15 cellular contexts compared by ENCODE assay signal in genomic region chr14:91068642-91069041, GRCh38. TPM values are rescaled to one million over a fixed set of nuclear protein-coding genes. Genes with fewer than 3 reads are reported as not detected.
DNase-seq lines count a peak whose midpoint lies in the region; ATAC-seq and TF ChIP-seq lines count a peak whose summit lies in the region.
"Had no signal": no experiment of that assay in that cellular context is flagged by ENCODE, and none has a peak within 500 bp of the region (broad histone marks: within the 10 kb centered on the region; RNA-seq: fewer than 3 reads in every experiment).

No MANE protein-coding gene starts in this region.

- intact Hi-C loops in natural killer cell (cut with micrococcal nuclease): loop anchor here (2.0 to 10.0 kb wide), 4 partner anchors 86 to 1114 kb away; partner anchors contain the start of genes EFCAB11 and TDP1

- peaks cover 42% of the 10 kb centered on the region for H3K36me3 Mint-ChIP-seq in activated CD4-positive, alpha-beta T cell treated with anti-CD3 and anti-CD28 coated beads, Interleukin-2, amount 10 ng/mL, durations not matched to agents 7 days and 5 days (ENCODE audit: low read depth)
- H3K36me3 Mint-ChIP-seq in activated naive CD8-positive, alpha-beta T cell treated with anti-CD3 and anti-CD28 coated beads, Interleukin-2, amount 50 U/mL, for 24 hours (ENCODE audit: low read depth): peaks cover 5% of the 10 kb centered on the region
- no peaks in the 10 kb centered on the region for H3K36me3 Mint-ChIP-seq in natural killer cell

- POLR2A ChIA-PET in activated CD4-positive, alpha-beta T cell treated with anti-CD3 and anti-CD28 coated beads, Interleukin-2, amount 10 ng/mL, durations not matched to agents 7 days and 5 days (lab: Charles Lee): interaction anchor here (0.9 kb wide), 1 partner anchor 46 kb away, joined by 3 read pairs; no protein-coding TSS in a partner anchor

- peaks cover 66% of the 10 kb centered on the region for H3K4me1 Mint-ChIP-seq in activated CD4-positive, alpha-beta T cell treated with anti-CD3 and anti-CD28 coated beads, Interleukin-2, amount 10 ng/mL, durations not matched to agents 7 days and 5 days
- peaks cover 61% of the 10 kb centered on the region for H3K4me1 Mint-ChIP-seq in activated naive CD8-positive, alpha-beta T cell treated with anti-CD3 and anti-CD28 coated beads, Interleukin-2, amount 50 U/mL, for 24 hours
- H3K4me1 Mint-ChIP-seq in natural killer cell: peaks cover 52 to 58% of the 10 kb centered on the region in 2 donors
- H3K4me1 Mint-ChIP-seq: brain had no signal

- H3K27me3 Mint-ChIP-seq in activated CD4-positive, alpha-beta T cell treated with anti-CD3 and anti-CD28 coated beads, Interleukin-2, amount 10 ng/mL, durations not matched to agents 7 days and 5 days: no peaks in the 10 kb centered on the region
- no peaks in the 10 kb centered on the region for H3K27me3 Mint-ChIP-seq in activated naive CD8-positive, alpha-beta T cell treated with anti-CD3 and anti-CD28 coated beads, Interleukin-2, amount 50 U/mL, for 24 hours
- H3K27me3 Mint-ChIP-seq in natural killer cell (ENCODE audit: low read depth in 2 of 2): no peaks in the 10 kb centered on the region
- H3K27me3 Mint-ChIP-seq: brain; dendritic cell treated with granulocyte-macrophage colony-stimulating factor and Interleukin-4, amounts not matched to agents 40 ng/mL and 50 ng/mL, for 4 days had no signal

- no peak for TF ChIP-seq CTCF in natural killer cell (IDR thresholded peaks at IDR 0.05)
- no peak for TF ChIP-seq CTCF in GM10266 (IDR thresholded peaks at IDR 0.05; ENCODE audit: control insufficient read depth, insufficient read depth, low read depth, missing control alignments)

- H3K4me3 Mint-ChIP-seq in activated CD4-positive, alpha-beta T cell treated with anti-CD3 and anti-CD28 coated beads, Interleukin-2, amount 10 ng/mL, durations not matched to agents 7 days and 5 days: peak overlapping the region; percentile 34
- peak overlapping the region; percentile 53 for H3K4me3 Mint-ChIP-seq in activated naive CD8-positive, alpha-beta T cell treated with anti-CD3 and anti-CD28 coated beads, Interleukin-2, amount 50 U/mL, for 24 hours
- H3K4me3 Mint-ChIP-seq in natural killer cell: peak overlapping the region; percentile 69
- H3K4me3 Mint-ChIP-seq: brain; dendritic cell treated with granulocyte-macrophage colony-stimulating factor and Interleukin-4, amounts not matched to agents 40 ng/mL and 50 ng/mL, for 4 days had no signal

- H3K9me3 Mint-ChIP-seq in activated CD4-positive, alpha-beta T cell treated with anti-CD3 and anti-CD28 coated beads, Interleukin-2, amount 10 ng/mL, durations not matched to agents 7 days and 5 days: peaks cover 22% of the 10 kb centered on the region
- H3K9me3 Mint-ChIP-seq in activated naive CD8-positive, alpha-beta T cell treated with anti-CD3 and anti-CD28 coated beads, Interleukin-2, amount 50 U/mL, for 24 hours: peaks cover 10% of the 10 kb centered on the region
- no peaks in the 10 kb centered on the region for H3K9me3 Mint-ChIP-seq in natural killer cell

- peak overlapping the region; percentile 88 for H3K27ac Mint-ChIP-seq in activated CD4-positive, alpha-beta T cell treated with anti-CD3 and anti-CD28 coated beads, Interleukin-2, amount 10 ng/mL, durations not matched to agents 7 days and 5 days
- H3K27ac Mint-ChIP-seq in activated naive CD8-positive, alpha-beta T cell treated with anti-CD3 and anti-CD28 coated beads, Interleukin-2, amount 50 U/mL, for 24 hours: peak overlapping the region; percentile 85
- peak overlapping the region; percentile 89 to 94 for H3K27ac Mint-ChIP-seq in natural killer cell
- H3K27ac Mint-ChIP-seq: brain; dendritic cell treated with granulocyte-macrophage colony-stimulating factor and Interleukin-4, amounts not matched to agents 40 ng/mL and 50 ng/mL, for 4 days had no signal

- no peak for ATAC-seq in activated naive CD8-positive, alpha-beta T cell treated with anti-CD3 and anti-CD28 coated beads, Interleukin-2, amount 50 U/mL, for 24 hours
- ATAC-seq in natural killer cell: no peak
- no peak for ATAC-seq in HG02623 (IDR thresholded peaks at IDR 0.05; ENCODE audit: unreplicated experiment)

- peak; percentile 43 for DNase-seq in activated CD4-positive, alpha-beta T cell treated with anti-CD3 and anti-CD28 coated beads, Interleukin-2, amount 10 ng/mL, durations not matched to agents 7 days and 5 days
- no peak for DNase-seq in activated CD4-positive, alpha-beta T cell treated with anti-CD3 and anti-CD28 coated beads for 4 hours
- DNase-seq in RPMI7951 (ENCODE audit: low read depth) (peak; percentile 3), natural killer cell (no peak), Kasumi-1 (lab: John Stamatoyannopoulos, UW) (no peak), GM10266 (ENCODE audit: extremely low spot score) (no peak)
- DNase-seq in activated naive CD8-positive, alpha-beta T cell treated with anti-CD3 and anti-CD28 coated beads, Interleukin-2, amount 50 U/mL, for 24 hours: no peak
- DNase-seq: activated CD4-positive, alpha-beta T cell treated with anti-CD3 and anti-CD28 coated beads for 48 hours; NCI-H1436 treated with DMSO at 0.1 percent for 48 hours; NCI-H82; PC-9; retina had no signal

- CTCF ChIA-PET in activated CD4-positive, alpha-beta T cell treated with anti-CD3 and anti-CD28 coated beads, Interleukin-2, amount 10 ng/mL, durations not matched to agents 7 days and 5 days (lab: Charles Lee): interaction anchor here (0.6 to 0.7 kb wide), 3 partner anchors 60 to 134 kb away, joined by 3 to 4 read pairs (median 3); no protein-coding TSS in a partner anchor

RNA-seq across cellular contexts. Expression of gene RPS6KA5, which starts 8.2 kb away (rescaled TPM):
- total RNA-seq in activated CD4-positive, alpha-beta T cell treated with anti-CD3 and anti-CD28 coated beads, Interleukin-2, amount 10 ng/mL, durations not matched to agents 7 days and 5 days: 10 to 100 TPM; 42.1 to 44.8 TPM
- 1.7 and 2.3 TPM in 2 replicates for total RNA-seq in RPMI7951 (2014; rRNA removed; shearing (Covaris generic))
- 10 to 100 TPM; 24.1 to 28.5 (median 27.9) TPM for total RNA-seq in natural killer cell

RNA-seq across cellular contexts. Expression of gene DGLUCY, which starts 45.2 kb away (rescaled TPM):
- total RNA-seq in activated CD4-positive, alpha-beta T cell treated with anti-CD3 and anti-CD28 coated beads, Interleukin-2, amount 10 ng/mL, durations not matched to agents 7 days and 5 days: 100 to 1,000 TPM; 109 to 110 TPM
- 13.6 and 15.6 TPM in 2 replicates for total RNA-seq in RPMI7951 (2014; rRNA removed; shearing (Covaris generic))
- 100 to 1,000 TPM; 108 to 142 (median 110) TPM for total RNA-seq in natural killer cell

Comparison
In these comparisons a context has a peak if more than half of its experiments do, and no peak if none do; other contexts are left out.
1. DNase-seq: peak in activated CD4-positive, alpha-beta T cell treated with anti-CD3 and anti-CD28 coated beads, Interleukin-2, amount 10 ng/mL, durations not matched to agents 7 days and 5 days (single experiment) and RPMI7951 (single experiment); none in activated CD4-positive, alpha-beta T cell treated with anti-CD3 and anti-CD28 coated beads for 4 hours (0 of 2), activated naive CD8-positive, alpha-beta T cell treated with anti-CD3 and anti-CD28 coated beads, Interleukin-2, amount 50 U/mL, for 24 hours (single experiment), natural killer cell (single experiment), Kasumi-1 (0 of 2) and GM10266 (single experiment).
2. Peak in every context shown above with its lines, with median percentiles within 50 percentile points of each other: H3K27ac Mint-ChIP-seq and H3K4me3 Mint-ChIP-seq.